Comparison of ENCODE assay signal across 7 cellular contexts in genomic region chr18:23134780-23135678, GRCh38. TPM values are rescaled to one million over a fixed set of nuclear protein-coding genes. Genes with fewer than 3 reads are reported as not detected.
DNase-seq lines count a peak whose midpoint lies in the region; ATAC-seq and TF ChIP-seq lines count a peak whose summit lies in the region.

Gene CABLES1, plus strand, starts transcription at chr18:23135485. Its CDS starts 278 bp downstream, at chr18:23135763.

- H3K4me3 ChIP-seq in GM08714 (ENCODE audit: low read length): peak within 1 kb of the TSS; percentile 92
- H3K4me3 ChIP-seq in HFF-Myc (replicated peaks; ENCODE audit: low read depth, low read length): peak within 1 kb of the TSS; percentile 64
- H3K4me3 ChIP-seq in neural cell (ENCODE audit: low read length): peak within 1 kb of the TSS; percentile 82
- H3K4me3 ChIP-seq in vagina: peak within 1 kb of the TSS; percentile 50 to 80

- H3K9me3 Mint-ChIP-seq in activated T-helper 17 cell treated with anti-CD3 and anti-CD28 coated beads, Interleukin-2, amount 50 U/mL, for 72 hours: no peaks in the 10 kb centered on the region

- no peak for TF ChIP-seq RAD21 in neural cell (conservative IDR thresholded peaks at IDR 0.05)

- TF ChIP-seq EP300 in neural cell (conservative IDR thresholded peaks at IDR 0.05; ENCODE audit: poor library complexity, severe bottlenecking): no peak

- H3K36me3 Mint-ChIP-seq in activated T-helper 17 cell treated with anti-CD3 and anti-CD28 coated beads, Interleukin-2, amount 50 U/mL, for 72 hours (ENCODE audit: low read depth): peaks cover 10% of the 10 kb centered on the region

- no peaks in the 10 kb centered on the region for H4K20me1 ChIP-seq in neural cell (ENCODE audit: insufficient read depth)

- intact Hi-C loops in vagina (cut with DNase I): loop anchor here (5.0 to 10.0 kb wide), 3 partner anchors 100 to 242 kb away; no protein-coding TSS in a partner anchor

- TF ChIP-seq CTCF in HFF-Myc (IDR thresholded peaks at IDR 0.05; ENCODE audit: low read depth, low read length, missing control alignments) (no peak), neural cell (IDR thresholded peaks at IDR 0.05; ENCODE audit: poor library complexity, severe bottlenecking) (no peak), vagina (IDR thresholded peaks at IDR 0.05) (no peak)

- H3K27ac ChIP-seq in neural cell (ENCODE audit: low read length) (no peak within 1 kb of the TSS), vagina (peak within 1 kb of the TSS; percentile 81)

- H3K79me2 ChIP-seq in neural cell (replicated peaks; ENCODE audit: insufficient read depth, low read length): no peaks in the 10 kb centered on the region

- peak within 1 kb of the TSS; percentile 66 for H3K4me3 Mint-ChIP-seq in activated T-helper 17 cell treated with anti-CD3 and anti-CD28 coated beads, Interleukin-2, amount 50 U/mL, for 72 hours

- no peaks in the 10 kb centered on the region for H3K9me2 ChIP-seq in neural cell (ENCODE audit: insufficient read depth, low read length)

- H3K27me3 ChIP-seq in neural cell (ENCODE audit: insufficient read depth, low read depth, low read length) (peaks cover 47% of the 10 kb centered on the region), vagina (no peaks in the 10 kb centered on the region)

- TF ChIP-seq POLR2A in vagina (IDR thresholded peaks at IDR 0.05): peak in 1 of 2 donors; percentile 29

- H3K4me2 ChIP-seq in neural cell (ENCODE audit: low read length): peak within 1 kb of the TSS; percentile 80

- H3K27me3 Mint-ChIP-seq in activated T-helper 17 cell treated with anti-CD3 and anti-CD28 coated beads, Interleukin-2, amount 50 U/mL, for 72 hours: peaks cover 35% of the 10 kb centered on the region

- ATAC-seq in activated T-helper 17 cell treated with anti-CD3 and anti-CD28 coated beads, Interleukin-2, amount 50 U/mL, for 72 hours (replicated peaks): peak; percentile 26

- H3K36me3 ChIP-seq in neural cell (ENCODE audit: insufficient read depth, low read length): no peaks in the 10 kb centered on the region
- H3K36me3 ChIP-seq in vagina: no peaks in the 10 kb centered on the region

- H3K27ac Mint-ChIP-seq in activated T-helper 17 cell treated with anti-CD3 and anti-CD28 coated beads, Interleukin-2, amount 50 U/mL, for 72 hours: no peak within 1 kb of the TSS

- peaks cover 33% of the 10 kb centered on the region for H3K4me1 ChIP-seq in vagina

- H2AFZ ChIP-seq in neural cell (ENCODE audit: low read depth, low read length): peak within 1 kb of the TSS; percentile 52

- no peaks in the 10 kb centered on the region for H3F3A ChIP-seq in neural cell (ENCODE audit: insufficient read depth, low read length, poor library complexity, severe bottlenecking)

- DNase-seq in HFF-Myc (ENCODE audit: extremely low read depth, low read depth) (no peak), NCI-H526 treated with DMSO at 0.1 percent for 48 hours (lab: John Stamatoyannopoulos, UW) (peak; percentile 69), foreskin melanocyte (peak; percentile 79), vagina (ENCODE audit: extremely low spot score in 2 of 2) (no peak)

- peak within 1 kb of the TSS; percentile 74 for H3K9ac ChIP-seq in neural cell (ENCODE audit: low read length)

- no peaks in the 10 kb centered on the region for H3K4me1 Mint-ChIP-seq in activated T-helper 17 cell treated with anti-CD3 and anti-CD28 coated beads, Interleukin-2, amount 50 U/mL, for 72 hours

- H3K9me3 ChIP-seq in neural cell (ENCODE audit: low read length) (no peaks in the 10 kb centered on the region), vagina (no peaks in the 10 kb centered on the region)

TF ChIP-seq in neural cell, 6 proteins besides CTCF, POLR2A, EP300 and RAD21:
- peak; percentile 84 for TF ChIP-seq MXI1 (conservative IDR thresholded peaks at IDR 0.05; ENCODE audit: poor library complexity, severe bottlenecking)
- TF ChIP-seq REST (IDR thresholded peaks at IDR 0.05; ENCODE audit: borderline replicate concordance): no peak
- TF ChIP-seq POLR2AphosphoS5 (IDR thresholded peaks at IDR 0.05): peak; percentile 21

RNA-seq across cellular contexts. Expression of gene CABLES1, which starts in this region (rescaled TPM):
- 1 to 10 TPM; 2.7 to 5.8 TPM for total RNA-seq in activated T-helper 17 cell treated with anti-CD3 and anti-CD28 coated beads, Interleukin-2, amount 50 U/mL, for 72 hours
- 1.4 and 1.8 TPM in 2 replicates for polyA plus RNA-seq in neural cell
- polyA minus RNA-seq in neural cell: 4.2 and 6.1 TPM in 2 replicates
- 39.3 TPM for total RNA-seq in vagina

Comparison
In these comparisons a context has a peak if more than half of its experiments do, and no peak if none do; other contexts are left out.
1. DNase-seq: peak in NCI-H526 treated with DMSO at 0.1 percent for 48 hours (single experiment) and foreskin melanocyte (single experiment); none in HFF-Myc (single experiment) and vagina (0 of 2).
2. Peak in every context shown above with its lines, with median percentiles within 50 percentile points of each other: H3K4me3 ChIP-seq.